Comparison of ENCODE assay signal across 14 cellular contexts in genomic region chr13:25777509-25777908, GRCh38.
A peak's percentile ranks its signal among the peaks of the same experiment; 100 is the strongest.
DNase-seq lines count a peak whose midpoint lies in the region; ATAC-seq and TF ChIP-seq lines count a peak whose summit lies in the region.
"Had no signal": no experiment of that assay in that cellular context is flagged by ENCODE, and none has a peak within 500 bp of the region (broad histone marks: within the 10 kb centered on the region; RNA-seq: fewer than 3 reads in every experiment).

No MANE protein-coding gene starts in this region.

- intact Hi-C loops in cardiac septum (cut with DNase I), result no loop called here

- DNase-seq in cardiac muscle cell (ENCODE audit: low read depth in 1 of 2, low spot score in 1 of 2) (no peak), cardiac septum (ENCODE audit: low spot score) (no peak), endodermal cell (no peak)
- DNase-seq: Caco-2; CD4-positive, alpha-beta T cell; H9; IMR-90 had no signal

- H4K20me1 ChIP-seq in KMS-11 (ENCODE audit: insufficient read depth), result no peaks in the 10 kb centered on the region

- H3K9me3 ChIP-seq in cardiac muscle cell (ENCODE audit: low read depth), result no peaks in the 10 kb centered on the region
- H3K9me3 ChIP-seq in endodermal cell (ENCODE audit: control insufficient read depth, low read length), result no peaks in the 10 kb centered on the region
- H3K9me3 ChIP-seq: Caco-2 had no signal

- TF ChIP-seq CTCF in cardiac muscle cell (IDR thresholded peaks at IDR 0.05; ENCODE audit: low read depth, low read length), result no peak
- TF ChIP-seq CTCF in KMS-11 (conservative IDR thresholded peaks at IDR 0.05; ENCODE audit: low read depth, low read length), result no peak
- TF ChIP-seq CTCF in endodermal cell (conservative IDR thresholded peaks at IDR 0.05), result no peak

- no peak for ATAC-seq in HG03521 (IDR thresholded peaks at IDR 0.05; ENCODE audit: unreplicated experiment)
- ATAC-seq in GM21423 (IDR thresholded peaks at IDR 0.05; ENCODE audit: unreplicated experiment), result no peak
- no peak for ATAC-seq in esophagus mucosa
- ATAC-seq: K562 had no signal

- H3K4me3 Mint-ChIP-seq in endodermal cell, result no peak overlapping the region
- H3K4me3 Mint-ChIP-seq: B cell; CD4-positive, alpha-beta T cell; H9 had no signal

- H3K27me3 Mint-ChIP-seq in endodermal cell (ENCODE audit: insufficient read depth), result no peaks in the 10 kb centered on the region
- H3K27me3 Mint-ChIP-seq: CD4-positive, alpha-beta T cell had no signal

- H3K9ac ChIP-seq in KMS-11 (no peak overlapping the region), endodermal cell (ENCODE audit: extremely low read depth, low read length, poor library complexity, severe bottlenecking) (no peak overlapping the region)

- no peak overlapping the region for H3K27ac Mint-ChIP-seq in endodermal cell
- H3K27ac Mint-ChIP-seq: B cell; CD4-positive, alpha-beta T cell; H9 had no signal

- H3K79me2 ChIP-seq in KMS-11 (ENCODE audit: insufficient read depth, low read depth), result no peaks in the 10 kb centered on the region

- no peaks in the 10 kb centered on the region for H3K27me3 ChIP-seq in cardiac muscle cell
- no peaks in the 10 kb centered on the region for H3K27me3 ChIP-seq in KMS-11 (ENCODE audit: insufficient read depth, low read depth)
- H3K27me3 ChIP-seq in endodermal cell (ENCODE audit: control insufficient read depth, insufficient read depth, low read length, poor library complexity, severe bottlenecking), result no peaks in the 10 kb centered on the region

- peaks cover 43% of the 10 kb centered on the region for H3K4me1 Mint-ChIP-seq in endodermal cell

- 100% methylated on average over 1 of the region's 2 CpGs; no CpG with 5 or more reads in 1 of the 2 experiments for WGBS in endodermal cell (ENCODE audit: insufficient coverage in 1 of 2, insufficient read length in 1 of 2), 2 experiments

- H3K27ac ChIP-seq in cardiac muscle cell (peak overlapping the region; percentile 72), KMS-11 (peak overlapping the region; percentile 85; the same call in 1 of the 2 replicates), endodermal cell (ENCODE audit: low read depth, low read length) (no peak overlapping the region)
- H3K27ac ChIP-seq: C4-2B had no signal

- H3K4me1 ChIP-seq in cardiac muscle cell (ENCODE audit: low read depth) (peaks cover 46% of the 10 kb centered on the region), KMS-11 (ENCODE audit: low read depth, poor library complexity, severe bottlenecking) (peaks cover 54% of the 10 kb centered on the region), endodermal cell (ENCODE audit: control insufficient read depth, insufficient read depth, low read length) (peaks cover 29% of the 10 kb centered on the region)
- H3K4me1 ChIP-seq: Caco-2 had no signal

- H3K4me3 ChIP-seq in cardiac muscle cell (no peak overlapping the region), KMS-11 (IDR thresholded peaks at IDR 0.05; ENCODE audit: insufficient read depth, low read depth, low read length) (no peak overlapping the region), endodermal cell (ENCODE audit: low read length) (peak overlapping the region; percentile 64)
- H3K4me3 ChIP-seq: K562 had no signal

- H3K36me3 ChIP-seq in cardiac muscle cell (no peaks in the 10 kb centered on the region), KMS-11 (ENCODE audit: insufficient read depth) (no peaks in the 10 kb centered on the region), endodermal cell (ENCODE audit: control insufficient read depth, insufficient read depth, low read length) (no peaks in the 10 kb centered on the region)

- peaks cover 10% of the 10 kb centered on the region for H3K9me3 Mint-ChIP-seq in endodermal cell
- H3K9me3 Mint-ChIP-seq: CD4-positive, alpha-beta T cell had no signal

- no peak overlapping the region for H2AFZ ChIP-seq in KMS-11 (ENCODE audit: low read depth)

- no peaks in the 10 kb centered on the region for H3K36me3 Mint-ChIP-seq in endodermal cell (ENCODE audit: low read depth)

- H3K4me2 ChIP-seq in KMS-11, result peak overlapping the region; percentile 93
